8 cellular contexts compared by ENCODE assay signal in the genomic region with DNA sequence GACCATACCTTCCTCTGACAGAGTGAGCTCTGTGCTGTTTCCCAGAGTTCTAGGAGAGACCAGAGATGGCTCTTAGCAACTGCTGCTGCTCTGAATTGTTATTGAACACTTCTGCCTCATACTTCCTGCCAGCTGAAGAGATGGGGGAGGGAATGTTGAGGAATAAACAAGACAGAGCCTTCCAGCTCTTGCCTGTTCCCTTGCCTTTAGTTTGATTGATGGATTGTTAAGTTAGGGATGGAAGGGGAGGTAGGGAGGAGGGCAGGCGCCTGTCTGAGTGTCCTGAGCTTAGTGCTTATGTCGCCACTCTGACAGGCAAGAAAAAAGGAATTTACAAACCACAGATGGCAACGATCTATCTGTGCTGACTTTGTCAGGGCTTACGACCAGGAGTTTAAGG. TPM values are rescaled to one million over a fixed set of nuclear protein-coding genes. Genes with fewer than 3 reads are reported as not detected.
DNase-seq lines count a peak whose midpoint lies in the region; ATAC-seq lines count a peak whose summit lies in the region.

No MANE protein-coding gene starts in this region.

- DNase-seq in stimulated activated naive CD8-positive, alpha-beta T cell treated with anti-CD3 and anti-CD28 coated beads, Interleukin-15, Interleukin-2, amounts not matched to agents 100 U/mL and 50 U/mL, for 24 hours, result no peak
- DNase-seq in adipocyte (ENCODE audit: low read depth), result peak; percentile 24
- DNase-seq in lung microvascular endothelial cell (ENCODE audit: low read depth in 2 of 2), result peak; percentile 6 to 91
- no peak for DNase-seq in NCI-H2107 (lab: John Stamatoyannopoulos, UW)
- DNase-seq in NOMO-1 treated with dmso at 0.1 percent for 144 hours (lab: John Stamatoyannopoulos, UW; ENCODE audit: unreplicated experiment), result no peak

- no peaks in the 10 kb centered on the region for H3K27me3 Mint-ChIP-seq in stimulated activated naive CD8-positive, alpha-beta T cell treated with anti-CD3 and anti-CD28 coated beads, Interleukin-15, Interleukin-2, amounts not matched to agents 100 ng/mL and 50 ng/mL, for 24 hours

- H3K4me1 ChIP-seq in adipocyte (ENCODE audit: control insufficient read depth, insufficient read depth, low read length), result peaks cover 29% of the 10 kb centered on the region

- H3K36me3 Mint-ChIP-seq in stimulated activated naive CD8-positive, alpha-beta T cell treated with anti-CD3 and anti-CD28 coated beads, Interleukin-15, Interleukin-2, amounts not matched to agents 100 ng/mL and 50 ng/mL, for 24 hours (ENCODE audit: low read depth), result peaks cover 63% of the 10 kb centered on the region

- peaks cover 83% of the 10 kb centered on the region for H3K4me1 Mint-ChIP-seq in stimulated activated naive CD8-positive, alpha-beta T cell treated with anti-CD3 and anti-CD28 coated beads, Interleukin-15, Interleukin-2, amounts not matched to agents 100 ng/mL and 50 ng/mL, for 24 hours (ENCODE audit: low read depth)

- H3K9me3 Mint-ChIP-seq in stimulated activated naive CD8-positive, alpha-beta T cell treated with anti-CD3 and anti-CD28 coated beads, Interleukin-15, Interleukin-2, amounts not matched to agents 100 ng/mL and 50 ng/mL, for 24 hours, result no peaks in the 10 kb centered on the region

- H3K4me3 Mint-ChIP-seq in stimulated activated naive CD8-positive, alpha-beta T cell treated with anti-CD3 and anti-CD28 coated beads, Interleukin-15, Interleukin-2, amounts not matched to agents 100 ng/mL and 50 ng/mL, for 24 hours, result peak overlapping the region; percentile 24

- H3K27ac Mint-ChIP-seq in stimulated activated naive CD8-positive, alpha-beta T cell treated with anti-CD3 and anti-CD28 coated beads, Interleukin-15, Interleukin-2, amounts not matched to agents 100 ng/mL and 50 ng/mL, for 24 hours, result peak overlapping the region; percentile 87

- no peak overlapping the region for H3K9ac ChIP-seq in adipocyte (ENCODE audit: low read length)

- no peak overlapping the region for H3K4me3 ChIP-seq in adipocyte (ENCODE audit: low read length)

- H3K36me3 ChIP-seq in adipocyte (ENCODE audit: control insufficient read depth, insufficient read depth, low read length, severe bottlenecking), result peaks cover 35% of the 10 kb centered on the region

- no peaks in the 10 kb centered on the region for H3K27me3 ChIP-seq in adipocyte (replicated peaks; ENCODE audit: control insufficient read depth, insufficient read depth, low read length)

- no peaks in the 10 kb centered on the region for H3K9me3 ChIP-seq in adipocyte (ENCODE audit: control insufficient read depth, low read length)

- no peak for ATAC-seq in stimulated activated naive CD8-positive, alpha-beta T cell treated with anti-CD3 and anti-CD28 coated beads, Interleukin-15, Interleukin-2, amounts not matched to agents 100 U/mL and 50 U/mL, for 24 hours
- ATAC-seq in HG03571 (IDR thresholded peaks at IDR 0.05; ENCODE audit: unreplicated experiment) (no peak), HG02610 (IDR thresholded peaks at IDR 0.05; ENCODE audit: unreplicated experiment) (no peak)

RNA-seq across cellular contexts. Expression of a gene that starts 42.8 kb away (rescaled TPM):
- 11.8 and 19.8 TPM in 2 replicates for total RNA-seq in lung microvascular endothelial cell

Comparison
In these comparisons a context has a peak if more than half of its experiments do, and no peak if none do; other contexts are left out.
1. DNase-seq: peak in adipocyte (single experiment) and lung microvascular endothelial cell (2 of 2); none in stimulated activated naive CD8-positive, alpha-beta T cell treated with anti-CD3 and anti-CD28 coated beads, Interleukin-15, Interleukin-2, amounts not matched to agents 100 U/mL and 50 U/mL, for 24 hours (single experiment), NCI-H2107 (single experiment) and NOMO-1 treated with dmso at 0.1 percent for 144 hours (single experiment).